Comparison of ENCODE assay signal across 1 cellular context in genomic region chr9:20303066-20303465, GRCh38.
A peak's percentile ranks its signal among the peaks of the same experiment; 100 is the strongest.
TF ChIP-seq lines count a peak whose summit lies in the region.

No MANE protein-coding gene starts in this region.

TF ChIP-seq in H1, 55 proteins besides CTCF, POLR2A, EP300 and RAD21:
- TF ChIP-seq POU5F1 (IDR thresholded peaks at IDR 0.05; ENCODE audit: low read depth, low read length) (peak; percentile 28; the same call in 1 of the 2 replicates), E2F6 (IDR thresholded peaks at IDR 0.05) (peak; percentile 93), MAFK (IDR thresholded peaks at IDR 0.05; ENCODE audit: low read depth, low read length) (no peak), RBBP5 (IDR thresholded peaks at IDR 0.05; ENCODE audit: borderline replicate concordance, low read depth, low read length) (no peak), SP1 (IDR thresholded peaks at IDR 0.05; ENCODE audit: low read depth, low read length) (peak; percentile 79), FOSL1 (IDR thresholded peaks at IDR 0.05; ENCODE audit: insufficient read depth, low read depth, low read length) (no peak)
TF ChIP-seq in H1: peak in this region for 3.
